Comparison of ENCODE assay signal across 28 cellular contexts in the genomic region with DNA sequence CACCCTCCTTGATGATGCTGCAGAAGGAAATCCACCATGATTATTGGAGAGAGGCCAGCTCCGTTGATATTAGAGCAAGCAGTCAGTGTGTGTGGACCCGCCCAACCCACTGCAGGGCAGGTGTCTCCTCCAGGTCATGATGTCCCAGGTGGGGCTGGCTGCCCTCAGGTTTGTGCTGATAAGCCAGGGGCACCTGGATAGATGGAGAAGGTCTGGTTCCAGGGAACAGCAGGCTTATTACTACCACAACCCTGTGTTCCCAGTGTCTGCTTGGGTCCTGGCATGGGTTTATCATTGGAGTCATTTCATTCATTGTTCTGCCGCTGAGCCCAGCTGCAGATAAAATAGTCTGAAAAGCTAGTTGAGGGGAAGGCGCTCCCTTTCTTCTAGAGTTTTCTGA.
DNase-seq lines count a peak whose midpoint lies in the region; TF ChIP-seq lines count a peak whose summit lies in the region.
"Had no signal": no experiment of that assay in that cellular context is flagged by ENCODE, and none has a peak within 500 bp of the region (broad histone marks: within the 10 kb centered on the region; RNA-seq: fewer than 3 reads in every experiment).

No MANE protein-coding gene starts in this region.

- intact Hi-C loops in Caco-2 (cut with micrococcal nuclease; ENCODE audit: unreplicated experiment), result no loop called here
- intact Hi-C loops in head of caudate nucleus (cut with DNase I), result no loop called here

- no peak overlapping the region for H3K4me3 ChIP-seq in Caco-2 (ENCODE audit: low read depth, low read length)
- H3K4me3 ChIP-seq: BLaER1, K562, neural progenitor cell, psoas muscle, tibial nerve had no signal

- POLR2A ChIA-PET in Caco-2 (lab: Charles Lee), result no interaction called here

- H3K27me3 Mint-ChIP-seq in Caco-2 (ENCODE audit: insufficient read depth, unreplicated experiment), result no peaks in the 10 kb centered on the region

- H3K36me3 ChIP-seq in Caco-2 (ENCODE audit: control insufficient read depth, insufficient read depth, low read length), result no peaks in the 10 kb centered on the region
- H3K36me3 ChIP-seq: BLaER1, neural progenitor cell, tibial nerve had no signal

- H3K4me3 Mint-ChIP-seq in Caco-2 (ENCODE audit: unreplicated experiment), result no peak overlapping the region
- H3K4me3 Mint-ChIP-seq: activated CD4-positive, alpha-beta T cell treated with anti-CD3 and anti-CD28 coated beads, Interleukin-2, amount 10 ng/mL, durations not matched to agents 24 days and 14 days; activated T-cell treated with anti-CD3 and anti-CD28 coated beads, Interleukin-2, amount 50 U/mL, for 24 hours; neural progenitor cell; stimulated activated naive CD8-positive, alpha-beta T cell treated with anti-CD3 and anti-CD28 coated beads, Interleukin-15, Interleukin-2, amounts not matched to agents 100 ng/mL and 50 ng/mL, for 24 hours; T-helper 2 cell treated with Interferon-gamma antibody and Interleukin-4, amounts not matched to agents 5 μg/mL and 100 μg/mL, for 36 hours had no signal

- H3K9me3 ChIP-seq in Caco-2, result peaks cover 8% of the 10 kb centered on the region; the same call in 1 of the 2 replicates
- H3K9me3 ChIP-seq: psoas muscle, tibial nerve had no signal

- BruUV-seq in Caco-2 (replicated peaks; lab: Mats Ljungman, UMichigan), result no TSS peak

- no peak for TF ChIP-seq CTCF in Caco-2 (IDR thresholded peaks at IDR 0.05; ENCODE audit: insufficient read depth in 1 of 2, low read depth in 1 of 2, low read length in 1 of 2, severe bottlenecking in 1 of 2, unreplicated experiment in 1 of 2)

- no peaks in the 10 kb centered on the region for H3K27me3 ChIP-seq in Caco-2 (replicated peaks; ENCODE audit: control insufficient read depth, insufficient read depth, low read length)
- H3K27me3 ChIP-seq: BLaER1, neural progenitor cell, tibial nerve had no signal

- H3K4me1 Mint-ChIP-seq in Caco-2 (ENCODE audit: low read depth, unreplicated experiment), result peaks cover 59% of the 10 kb centered on the region
- H3K4me1 Mint-ChIP-seq: activated CD4-positive, alpha-beta T cell treated with anti-CD3 and anti-CD28 coated beads, Interleukin-2, amount 10 ng/mL, durations not matched to agents 24 days and 14 days had no signal

- CTCF ChIA-PET in Caco-2 (lab: Charles Lee), result no interaction called here

- H3K9me3 Mint-ChIP-seq in Caco-2 (ENCODE audit: unreplicated experiment), result no peaks in the 10 kb centered on the region
- H3K9me3 Mint-ChIP-seq: activated T-cell treated with anti-CD3 and anti-CD28 coated beads, Interleukin-2, amount 50 U/mL, for 24 hours; T-helper 2 cell treated with Interferon-gamma antibody and Interleukin-4, amounts not matched to agents 5 μg/mL and 100 μg/mL, for 36 hours had no signal

- no peak for DNase-seq in Caco-2
- peak; percentile 54 for DNase-seq in NCI-H2029 (lab: John Stamatoyannopoulos, UW)
- peak in 28 of 42 donors; percentile 22 to 73 (median 46) for DNase-seq in head of caudate nucleus
- peak; percentile 64 for DNase-seq in putamen (ENCODE audit: low spot score)
- DNase-seq in stimulated activated CD4-positive, alpha-beta T cell treated with anti-CD3 and anti-CD28 coated beads, Interleukin-12 subunit alpha, Interleukin-12 subunit beta, amount 100 ng/mL, for 4 hours, result no peak
- DNase-seq in activated T-cell treated with anti-CD3 and anti-CD28 coated beads for 4 hours, result no peak
- no peak for DNase-seq in GM19240 (ENCODE audit: insufficient read length, low spot score)
- DNase-seq in dedifferentiated amniotic fluid mesenchymal stem cell (ENCODE audit: extremely low spot score), result no peak
- DNase-seq: ACHN; activated CD4-positive, alpha-beta T cell treated with anti-CD3 and anti-CD28 coated beads, Interleukin-2, amount 10 ng/mL, durations not matched to agents 24 days and 14 days; activated gamma-delta T cell treated with Interleukin-2 at 50 U/mL for 16 hours; activated T-cell treated with anti-CD3 and anti-CD28 coated beads, Interleukin-2, amount 50 U/mL, for 24 hours; effector CD4-positive, alpha-beta T cell; erythroblast; kidney glomerular epithelial cell; mammary epithelial cell; NCI-H1417 treated with DMSO at 0.1 percent for 48 hours; NCI-H510A; NK-92 treated with Interleukin-12 subunit alpha and Interleukin-12 subunit beta, amount 100 ng/mL, for 24 hours; PC-3; psoas muscle; SHP77 treated with DMSO at 0.1 percent for 48 hours had no signal

- H3K27ac Mint-ChIP-seq in Caco-2 (ENCODE audit: unreplicated experiment), result peak overlapping the region; percentile 86
- H3K27ac Mint-ChIP-seq: activated CD4-positive, alpha-beta T cell treated with anti-CD3 and anti-CD28 coated beads, Interleukin-2, amount 10 ng/mL, durations not matched to agents 24 days and 14 days; activated T-cell treated with anti-CD3 and anti-CD28 coated beads, Interleukin-2, amount 50 U/mL, for 24 hours; stimulated activated naive CD8-positive, alpha-beta T cell treated with anti-CD3 and anti-CD28 coated beads, Interleukin-15, Interleukin-2, amounts not matched to agents 100 ng/mL and 50 ng/mL, for 24 hours; T-helper 2 cell treated with Interferon-gamma antibody and Interleukin-4, amounts not matched to agents 5 μg/mL and 100 μg/mL, for 36 hours had no signal

- H3K4me1 ChIP-seq in Caco-2, result peaks cover 50% of the 10 kb centered on the region
- H3K4me1 ChIP-seq: psoas muscle, tibial nerve had no signal

- peaks cover 11% of the 10 kb centered on the region for H3K36me3 Mint-ChIP-seq in Caco-2 (ENCODE audit: insufficient read depth, unreplicated experiment)
- H3K36me3 Mint-ChIP-seq: neural progenitor cell had no signal

Comparison
In these comparisons a context has a peak if more than half of its experiments do, and no peak if none do; other contexts are left out.
1. DNase-seq: peak in NCI-H2029 (single experiment), head of caudate nucleus (28 of 42) and putamen (single experiment); none in Caco-2 (0 of 2), stimulated activated CD4-positive, alpha-beta T cell treated with anti-CD3 and anti-CD28 coated beads, Interleukin-12 subunit alpha, Interleukin-12 subunit beta, amount 100 ng/mL, for 4 hours (single experiment), activated T-cell treated with anti-CD3 and anti-CD28 coated beads for 4 hours (single experiment), GM19240 (single experiment) and dedifferentiated amniotic fluid mesenchymal stem cell (single experiment).